In the genomic region with DNA sequence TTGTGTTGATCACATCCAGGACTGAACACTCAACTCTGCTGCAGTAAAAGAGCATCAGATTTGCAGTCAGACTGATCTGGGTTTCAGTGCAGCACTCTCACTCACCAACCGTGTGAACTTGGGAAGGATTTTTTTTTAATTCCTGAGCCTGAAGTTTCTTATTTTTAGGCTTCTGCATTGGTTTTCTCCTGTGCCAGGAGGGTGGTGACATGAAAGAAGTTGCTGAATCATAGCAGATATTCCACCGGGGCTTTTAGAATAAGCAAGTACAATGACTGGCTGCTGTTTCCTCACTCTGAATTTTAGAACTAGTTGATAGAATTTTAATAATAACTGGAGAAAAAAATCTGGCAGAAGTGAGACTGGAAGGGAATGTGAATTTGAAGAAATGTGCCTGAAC, we compare ENCODE assay signal across 28 cellular contexts. TPM values are rescaled to one million over a fixed set of nuclear protein-coding genes. Genes with fewer than 3 reads are reported as not detected.
"Had no signal": no experiment of that assay in that cellular context is flagged by ENCODE, and none has a peak within 500 bp of the region (broad histone marks: within the 10 kb centered on the region; RNA-seq: fewer than 3 reads in every experiment).

No MANE protein-coding gene starts in this region.

- H3K36me3 Mint-ChIP-seq: stimulated activated effector memory CD8-positive, alpha-beta T cell treated with anti-CD3 and anti-CD28 coated beads, Interleukin-12 subunit alpha, Interleukin-12 subunit beta, amount 100 ng/mL, for 72 hours had no signal

- H3K27ac ChIP-seq: breast epithelium, coronary artery, gastrocnemius medialis, left ventricle myocardium inferior, ovary, prostate gland, transverse colon, VCaP had no signal

- H3K9me3 ChIP-seq: breast epithelium, gastrocnemius medialis, ovary, prostate gland had no signal

- H3K4me1 ChIP-seq: breast epithelium, gastrocnemius medialis, left ventricle myocardium inferior, prostate gland had no signal

- ATAC-seq: activated CD4-positive, CD25-positive, alpha-beta regulatory T cell treated with anti-CD3 and anti-CD28 coated beads, Interleukin-2, amount 50 U/mL, for 24 hours; activated CD8-positive, alpha-beta T cell treated with anti-CD3 and anti-CD28 coated beads for 36 hours; gastrocnemius medialis; natural killer cell treated with Interleukin-12 subunit alpha and Interleukin-12 subunit beta and Interleukin-15 and Interleukin-18, amount 100 ng/mL, for 72 hours; stimulated activated effector memory CD8-positive, alpha-beta T cell treated with anti-CD3 and anti-CD28 coated beads, Interleukin-12 subunit alpha, Interleukin-12 subunit beta, amount 100 ng/mL, for 72 hours; stimulated activated naive CD8-positive, alpha-beta T cell treated with anti-CD3 and anti-CD28 coated beads, Interleukin-15, amount 100 ng/mL, for 72 hours; T-helper 17 cell had no signal

- H3K36me3 ChIP-seq: breast epithelium, gastrocnemius medialis, left ventricle myocardium inferior, ovary, prostate gland, transverse colon had no signal

- DNase-seq: activated CD4-positive, alpha-beta T cell treated with anti-CD3 and anti-CD28 coated beads, Interleukin-2, amount 10 ng/mL, durations not matched to agents 7 days and 5 days; activated CD8-positive, alpha-beta T cell treated with anti-CD3 and anti-CD28 coated beads for 36 hours; activated naive CD4-positive, alpha-beta T cell; activated naive CD8-positive, alpha-beta T cell treated with anti-CD3 and anti-CD28 coated beads for 36 hours; amniotic stem cell; endodermal cell; gastrocnemius medialis; hippocampal formation; left ventricle myocardium inferior; ovary; stimulated activated CD4-positive, alpha-beta T cell treated with anti-CD3 and anti-CD28 coated beads, Interleukin-2, amount 100 ng/mL, for 24 hours; stimulated activated naive CD8-positive, alpha-beta T cell treated with anti-CD3 and anti-CD28 coated beads, Interleukin-15, amount 100 ng/mL, for 72 hours; SW 1271; T-helper 17 cell; transverse colon had no signal

- H3K27me3 ChIP-seq: breast epithelium, gastrocnemius medialis, ovary, transverse colon had no signal

- H3K27ac Mint-ChIP-seq: activated CD4-positive, alpha-beta T cell treated with anti-CD3 and anti-CD28 coated beads, Interleukin-2, amount 10 ng/mL, durations not matched to agents 7 days and 5 days; activated CD8-positive, alpha-beta T cell treated with anti-CD3 and anti-CD28 coated beads for 36 hours; activated naive CD8-positive, alpha-beta T cell treated with anti-CD3 and anti-CD28 coated beads for 36 hours; activated T-helper 2 cell treated with anti-CD3 and anti-CD28 coated beads, Interferon-gamma antibody, Interleukin-2, Interleukin-4, amounts not matched to agents 10 μg/mL and 5 μg/mL and 100 μg/mL, durations not matched to agents 14 hours and 24 hours and 36 hours; endodermal cell; mesothelial cell of epicardium; natural killer cell treated with Interleukin-12 subunit alpha and Interleukin-12 subunit beta and Interleukin-15 and Interleukin-18, amount 100 ng/mL, for 72 hours; stimulated activated effector memory CD8-positive, alpha-beta T cell treated with anti-CD3 and anti-CD28 coated beads, Interleukin-12 subunit alpha, Interleukin-12 subunit beta, amount 100 ng/mL, for 72 hours; stimulated activated naive CD8-positive, alpha-beta T cell treated with anti-CD3 and anti-CD28 coated beads, Interleukin-15, amount 100 ng/mL, for 72 hours; T-helper 17 cell had no signal

- H3K4me1 Mint-ChIP-seq: activated CD4-positive, alpha-beta T cell treated with anti-CD3 and anti-CD28 coated beads, Interleukin-2, amount 10 ng/mL, durations not matched to agents 7 days and 5 days; activated naive CD8-positive, alpha-beta T cell treated with anti-CD3 and anti-CD28 coated beads for 36 hours; endodermal cell; stimulated activated effector memory CD8-positive, alpha-beta T cell treated with anti-CD3 and anti-CD28 coated beads, Interleukin-12 subunit alpha, Interleukin-12 subunit beta, amount 100 ng/mL, for 72 hours; stimulated activated naive CD8-positive, alpha-beta T cell treated with anti-CD3 and anti-CD28 coated beads, Interleukin-15, amount 100 ng/mL, for 72 hours had no signal

- H3K4me3 ChIP-seq: breast epithelium, coronary artery, gastrocnemius medialis, left ventricle myocardium inferior, ovary, prostate gland, transverse colon had no signal

- H3K9me3 Mint-ChIP-seq: natural killer cell treated with Interleukin-12 subunit alpha and Interleukin-12 subunit beta and Interleukin-15 and Interleukin-18, amount 100 ng/mL, for 72 hours had no signal

- H3K4me3 Mint-ChIP-seq: activated CD4-positive, alpha-beta T cell treated with anti-CD3 and anti-CD28 coated beads, Interleukin-2, amount 10 ng/mL, durations not matched to agents 7 days and 5 days; activated CD8-positive, alpha-beta T cell treated with anti-CD3 and anti-CD28 coated beads for 36 hours; activated naive CD8-positive, alpha-beta T cell treated with anti-CD3 and anti-CD28 coated beads for 36 hours; endodermal cell; mesothelial cell of epicardium; natural killer cell treated with Interleukin-12 subunit alpha and Interleukin-12 subunit beta and Interleukin-15 and Interleukin-18, amount 100 ng/mL, for 72 hours; stimulated activated effector memory CD8-positive, alpha-beta T cell treated with anti-CD3 and anti-CD28 coated beads, Interleukin-12 subunit alpha, Interleukin-12 subunit beta, amount 100 ng/mL, for 72 hours; stimulated activated naive CD8-positive, alpha-beta T cell treated with anti-CD3 and anti-CD28 coated beads, Interleukin-15, amount 100 ng/mL, for 72 hours; T-helper 17 cell had no signal

RNA-seq across cellular contexts. Expression of a gene that starts 11.6 kb away (rescaled TPM):
- total RNA-seq: activated CD4-positive, alpha-beta T cell treated with anti-CD3 and anti-CD28 coated beads, Interleukin-2, amount 10 ng/mL, durations not matched to agents 7 days and 5 days; activated CD8-positive, alpha-beta T cell treated with anti-CD3 and anti-CD28 coated beads for 36 hours; activated naive CD8-positive, alpha-beta T cell treated with anti-CD3 and anti-CD28 coated beads for 36 hours; activated T-helper 2 cell treated with anti-CD3 and anti-CD28 coated beads, Interferon-gamma antibody, Interleukin-2, Interleukin-4, amounts not matched to agents 10 μg/mL and 5 μg/mL and 100 μg/mL, durations not matched to agents 14 hours and 24 hours and 36 hours; breast epithelium; endodermal cell; fibroblast of lung; gastrocnemius medialis; left ventricle myocardium inferior; lung microvascular endothelial cell; natural killer cell treated with Interleukin-12 subunit alpha and Interleukin-12 subunit beta and Interleukin-15 and Interleukin-18, amount 100 ng/mL, for 72 hours; ovary; skeletal muscle tissue; T-helper 17 cell; temporal lobe; transverse colon had no signal
- polyA plus RNA-seq: fibroblast of lung, ovary had no signal
